In genomic region chr17:5283531-5284315, GRCh38 we compare ENCODE assay signal across 1 cellular context.
TF ChIP-seq lines count a peak whose summit lies in the region.

No MANE protein-coding gene starts in this region.

TF ChIP-seq in HepG2, 621 proteins besides CTCF, POLR2A, EP300 and RAD21 (continued from another document):
- TF ChIP-seq ZFP37 (CRISPR knock-in tag; IDR thresholded peaks at IDR 0.05; ENCODE audit: borderline replicate concordance) (no peak), CEBPG (CRISPR knock-in tag; IDR thresholded peaks at IDR 0.05) (no peak), ZNF737 (CRISPR knock-in tag; IDR thresholded peaks at IDR 0.05; ENCODE audit: borderline replicate concordance) (no peak), RFXANK (CRISPR knock-in tag; IDR thresholded peaks at IDR 0.05) (no peak), KLF13 (CRISPR knock-in tag; IDR thresholded peaks at IDR 0.05) (no peak), XBP1 (CRISPR knock-in tag; IDR thresholded peaks at IDR 0.05) (no peak), HOXA9 (CRISPR knock-in tag; IDR thresholded peaks at IDR 0.05; ENCODE audit: borderline replicate concordance) (no peak)
TF ChIP-seq in HepG2: peak in this region for 0.
